Comparison of ENCODE assay signal across 9 cellular contexts in genomic region chr17:57943140-57943539, GRCh38. TPM values are rescaled to one million over a fixed set of nuclear protein-coding genes. Genes with fewer than 3 reads are reported as not detected.
DNase-seq lines count a peak whose midpoint lies in the region; ATAC-seq and TF ChIP-seq lines count a peak whose summit lies in the region.
"Had no signal": no experiment of that assay in that cellular context is flagged by ENCODE, and none has a peak within 500 bp of the region (broad histone marks: within the 10 kb centered on the region; RNA-seq: fewer than 3 reads in every experiment).

No MANE protein-coding gene starts in this region.

- no peaks in the 10 kb centered on the region for H3K36me3 ChIP-seq in Panc1 (ENCODE audit: control insufficient read depth, insufficient read depth, low read length)
- H3K36me3 ChIP-seq in sigmoid colon, result no peaks in the 10 kb centered on the region

- no peaks in the 10 kb centered on the region for H3K9me3 Mint-ChIP-seq in nephron progenitor cell
- H3K9me3 Mint-ChIP-seq: activated naive CD4-positive, alpha-beta T cell treated with anti-CD3 and anti-CD28 coated beads, Interleukin-2, amount 10 ng/mL, durations not matched to agents 7 days and 5 days had no signal

- BruUV-seq in Panc1 (replicated peaks; lab: Mats Ljungman, UMichigan), result no TSS peak

- H3K4me1 Mint-ChIP-seq in nephron progenitor cell, result peaks cover 75% of the 10 kb centered on the region

- no peaks in the 10 kb centered on the region for H3K36me3 Mint-ChIP-seq in nephron progenitor cell (ENCODE audit: low read depth)
- H3K36me3 Mint-ChIP-seq: activated naive CD4-positive, alpha-beta T cell treated with anti-CD3 and anti-CD28 coated beads, Interleukin-2, amount 10 ng/mL, durations not matched to agents 7 days and 5 days had no signal

- H3K9me3 ChIP-seq in Panc1 (ENCODE audit: control insufficient read depth, insufficient read depth, low read depth, low read length), result no peaks in the 10 kb centered on the region
- no peaks in the 10 kb centered on the region for H3K9me3 ChIP-seq in sigmoid colon

- no peak overlapping the region for H3K27ac Mint-ChIP-seq in nephron progenitor cell
- H3K27ac Mint-ChIP-seq: activated naive CD4-positive, alpha-beta T cell treated with anti-CD3 and anti-CD28 coated beads, Interleukin-2, amount 10 ng/mL, durations not matched to agents 7 days and 5 days had no signal

- no peak overlapping the region for H3K4me3 Mint-ChIP-seq in nephron progenitor cell
- H3K4me3 Mint-ChIP-seq: activated naive CD4-positive, alpha-beta T cell treated with anti-CD3 and anti-CD28 coated beads, Interleukin-2, amount 10 ng/mL, durations not matched to agents 7 days and 5 days had no signal

- peaks cover 86% of the 10 kb centered on the region for H3K4me1 ChIP-seq in Panc1 (ENCODE audit: control insufficient read depth, insufficient read depth, low read length)
- peaks cover 0 to 97% (median 94%) of the 10 kb centered on the region in 4 donors for H3K4me1 ChIP-seq in sigmoid colon

- CTCF ChIA-PET in Panc1 (lab: Charles Lee), result no interaction called here

- in situ Hi-C loops in Panc1 (cut with HindIII; ENCODE audit: low pct_unique_long_range_greater_than_20kb, low sequenced_read_pairs), result no loop called here

- POLR2A ChIA-PET in Panc1 (lab: Charles Lee), result interaction anchor here (0.5 to 0.6 kb wide), 2 partner anchors 8 to 16 kb away, joined by 4 to 6 read pairs; no protein-coding TSS in a partner anchor

- ATAC-seq in Panc1, result no peak
- ATAC-seq in esophagus mucosa, result peak; percentile 31

- H3K4me3 ChIP-seq in Panc1 (ENCODE audit: low read depth in 2 of 2, low read length in 2 of 2), result no peak overlapping the region
- H3K4me3 ChIP-seq in sigmoid colon, result no peak overlapping the region

- no peak for TF ChIP-seq EP300 in sigmoid colon (IDR thresholded peaks at IDR 0.05)

- no peak for TF ChIP-seq POLR2A in sigmoid colon (IDR thresholded peaks at IDR 0.05)

- intact Hi-C loops in Panc1 (cut with micrococcal nuclease; ENCODE audit: unreplicated experiment), result no loop called here
- intact Hi-C loops in sigmoid colon (cut with DNase I), result no loop called here

- H3K27ac ChIP-seq in Panc1 (ENCODE audit: low read length) (peak overlapping the region; percentile 81), sigmoid colon (peak overlapping the region; percentile 97 to 100 (median 99))

- H3K27me3 ChIP-seq in Panc1 (ENCODE audit: control insufficient read depth, insufficient read depth, low read length) (no peaks in the 10 kb centered on the region), sigmoid colon (no peaks in the 10 kb centered on the region)

- 67 to 81% methylated on average over 6 of the region's 6 CpGs for WGBS in sigmoid colon, 2 donors

- peaks cover 29% of the 10 kb centered on the region for H3K27me3 Mint-ChIP-seq in nephron progenitor cell (ENCODE audit: low read depth, poor library complexity)

- peak; percentile 78 for DNase-seq in EH (ENCODE audit: low read depth)
- DNase-seq in Panc1 (ENCODE audit: low read depth, low spot score), result no peak
- no peak for DNase-seq in sigmoid colon
- no peak for DNase-seq in GF-D8 (lab: John Stamatoyannopoulos, UW)
- no peak for DNase-seq in nephron progenitor cell
- DNase-seq in NCI-H1105 (lab: John Stamatoyannopoulos, UW), result no peak
- no peak for DNase-seq in NCI-H1048 (lab: John Stamatoyannopoulos, UW)
- DNase-seq: activated naive CD4-positive, alpha-beta T cell treated with anti-CD3 and anti-CD28 coated beads, Interleukin-2, amount 10 ng/mL, durations not matched to agents 7 days and 5 days had no signal

- TF ChIP-seq CTCF in Panc1 (IDR thresholded peaks at IDR 0.05), result no peak
- no peak for TF ChIP-seq CTCF in sigmoid colon (IDR thresholded peaks at IDR 0.05)
- no peak for TF ChIP-seq CTCF in nephron progenitor cell (IDR thresholded peaks at IDR 0.05)

RNA-seq across cellular contexts. Expression of gene CUEDC1, which starts 12.1 kb away (rescaled TPM):
- 103 TPM for total RNA-seq in Panc1 (2021; ENCODE audit: unreplicated experiment)
- 107 TPM for polyA plus RNA-seq in Panc1 (2012; ENCODE audit: insufficient read length)
- 23.8 TPM for total RNA-seq in esophagus mucosa
- total RNA-seq in sigmoid colon, result 10 to 100 TPM; 29.5 to 64.0 (median 33.7) TPM
- polyA plus RNA-seq in sigmoid colon, result 10 to 100 TPM in 2 of 3 donors, 1 to 10 TPM in 1; 3.0 to 20.0 (median 11.4) TPM

RNA-seq across cellular contexts. Expression of gene VEZF1, which starts 44.9 kb away (rescaled TPM):
- total RNA-seq in Panc1 (2021; ENCODE audit: unreplicated experiment) (73.5 TPM), esophagus mucosa (22.2 TPM), sigmoid colon (100 to 1,000 TPM in 3 of 4 donors, 10 to 100 TPM in 1; 99.8 to 120 (median 105) TPM)
- 50.1 TPM for polyA plus RNA-seq in Panc1 (2012; ENCODE audit: insufficient read length)
- 10 to 100 TPM; 17.8 to 24.8 (median 21.0) TPM for polyA plus RNA-seq in sigmoid colon
